8 cellular contexts compared by ENCODE assay signal in the genomic region with DNA sequence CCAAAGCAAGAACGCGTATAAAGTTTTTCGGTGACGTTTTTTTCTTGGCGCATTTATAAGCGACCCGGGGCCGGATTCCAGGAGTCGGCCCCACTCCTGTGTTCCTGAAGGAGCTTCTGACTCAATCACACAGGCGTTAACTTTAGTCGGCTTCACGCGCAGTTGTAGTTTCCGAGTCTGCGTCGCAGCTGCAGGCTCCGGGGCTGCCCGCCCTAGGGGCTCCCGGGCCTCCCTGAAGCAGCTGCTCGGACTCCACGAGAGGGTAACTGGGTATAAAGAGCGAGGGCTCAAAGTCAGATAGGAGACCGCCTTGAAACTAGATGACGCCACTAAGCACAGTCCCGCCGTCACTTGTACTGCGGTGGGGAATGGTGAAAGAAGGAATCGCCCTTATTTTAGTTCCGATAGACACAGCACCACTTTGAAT. TPM values are rescaled to one million over a fixed set of nuclear protein-coding genes. Genes with fewer than 3 reads are reported as not detected.
A peak's percentile ranks its signal among the peaks of the same experiment; 100 is the strongest.
DNase-seq lines count a peak whose midpoint lies in the region; ATAC-seq and TF ChIP-seq lines count a peak whose summit lies in the region.

No MANE protein-coding gene starts in this region.

- POLR2A ChIA-PET in T-cell (lab: Charles Lee) = interaction anchor here in 1 of 2 donors (0.6 to 0.7 kb wide), 2 partner anchors 9 to 115 kb away, joined by 3 read pairs; no protein-coding TSS in a partner anchor

- no peaks in the 10 kb centered on the region for H3K9me3 ChIP-seq in ascending aorta

- peak; percentile 49 for TF ChIP-seq POLR2A in GM18526 (IDR thresholded peaks at IDR 0.05; ENCODE audit: extremely low read depth, insufficient read length)

- H3K27me3 ChIP-seq in ascending aorta = no peaks in the 10 kb centered on the region

- CTCF ChIA-PET in T-cell (lab: Charles Lee) = interaction anchor here (0.5 to 1.2 kb wide), 2 partner anchors 17 to 20 kb away, joined by 3 to 4 read pairs; no protein-coding TSS in a partner anchor

- H3K27me3 Mint-ChIP-seq in T-cell = no peaks in the 10 kb centered on the region

- no peak for TF ChIP-seq CTCF in ascending aorta (IDR thresholded peaks at IDR 0.05)

- H3K27ac ChIP-seq in ascending aorta = peak overlapping the region; percentile 98 to 99
- H3K27ac ChIP-seq in skin epidermis = peak overlapping the region; percentile 87 to 99 (median 98)

- H3K4me3 Mint-ChIP-seq in T-cell = peak overlapping the region; percentile 84 to 99 (median 85)

- H3K4me1 ChIP-seq in ascending aorta = peaks cover 15 to 29% of the 10 kb centered on the region in 2 donors

- H3K4me1 Mint-ChIP-seq in T-cell = peaks cover 28 to 39% (median 38%) of the 10 kb centered on the region in 3 donors

- H3K36me3 ChIP-seq in ascending aorta = peaks cover 12 to 13% of the 10 kb centered on the region in 2 donors

- peak overlapping the region; percentile 96 to 97 for H3K27ac Mint-ChIP-seq in T-cell

- ATAC-seq in HG03103 (IDR thresholded peaks at IDR 0.05; ENCODE audit: low read depth, unreplicated experiment) = peak; percentile 6
- peak; percentile 14 to 56 (median 16) for ATAC-seq in T-cell (replicated peaks in 1 of 4)

- peaks cover 12% of the 10 kb centered on the region for H3K36me3 Mint-ChIP-seq in T-cell

- H3K9me3 Mint-ChIP-seq in T-cell = no peaks in the 10 kb centered on the region

- intact Hi-C loops in ascending aorta (cut with DNase I) = loop anchor here (2.0 kb wide), 1 partner anchor 181 kb away; a partner anchor contains a TSS

- H3K4me3 ChIP-seq in ascending aorta (peak overlapping the region; percentile 92 to 95), iPS-11a (ENCODE audit: low read depth, low read length) (peak overlapping the region; percentile 51), skin epidermis (peak overlapping the region; percentile 70 to 98 (median 88))

- peak; percentile 52 to 80 (median 65) for DNase-seq in T-cell
- peak in 1 of 2 donors; percentile 87 for DNase-seq in ascending aorta (ENCODE audit: low spot score in 2 of 2)
- no peak for DNase-seq in SHP77 (lab: John Stamatoyannopoulos, UW)
- no peak for DNase-seq in midbrain (lab: John Stamatoyannopoulos, UW)

RNA-seq across cellular contexts. Expression of a gene that starts 0.8 kb away (rescaled TPM):
- total RNA-seq in T-cell = 10 to 100 TPM; 21.9 to 72.3 (median 61.6) TPM
- total RNA-seq in ascending aorta = 147 TPM

RNA-seq across cellular contexts. Expression of a gene that starts 10.1 kb away (rescaled TPM):
- 10 to 100 TPM in 3 of 5 donors, 1 to 10 TPM in 2; 6.0 to 12.7 (median 11.9) TPM for total RNA-seq in T-cell
- 1.5 TPM for total RNA-seq in ascending aorta

RNA-seq across cellular contexts. Expression of a gene that starts 21.2 kb away (rescaled TPM):
- 10 to 100 TPM; 12.8 to 37.1 (median 26.1) TPM for total RNA-seq in T-cell
- 9.3 TPM for total RNA-seq in ascending aorta

RNA-seq across cellular contexts. Expression of a gene that starts 23.6 kb away (rescaled TPM):
- total RNA-seq in T-cell = 10 to 100 TPM; 42.2 to 82.3 (median 70.3) TPM
- 106 TPM for total RNA-seq in ascending aorta

RNA-seq across cellular contexts. Expression of a gene that starts 48.3 kb away (rescaled TPM):
- total RNA-seq in T-cell = not detected
- total RNA-seq in ascending aorta = not detected

Comparison
In these comparisons a context has a peak if more than half of its experiments do, and no peak if none do; other contexts are left out.
1. DNase-seq: peak in T-cell (34 of 34); none in SHP77 (0 of 2) and midbrain (single experiment).
2. Peak in every context shown above with its lines, with median percentiles within 50 percentile points of each other: H3K4me3 ChIP-seq.